14 cellular contexts compared by ENCODE assay signal in the genomic region with DNA sequence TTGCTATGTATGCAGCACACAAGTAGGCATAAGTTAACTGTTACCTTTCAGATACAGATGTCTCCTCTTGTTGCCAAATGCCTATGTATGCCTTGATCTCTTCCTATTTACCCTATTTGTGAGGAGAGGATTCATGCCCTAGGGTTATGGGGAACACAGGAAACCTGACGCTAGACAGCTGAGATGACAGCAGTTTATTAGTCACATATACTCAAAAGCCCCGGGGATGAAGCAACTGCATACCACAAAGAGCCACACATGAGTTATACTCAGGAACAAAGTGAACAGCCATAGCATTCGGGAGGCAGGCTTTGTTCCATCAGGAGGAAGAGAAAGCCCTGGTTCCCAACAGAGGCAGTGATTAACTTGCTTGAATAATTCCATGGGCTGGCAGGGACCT.
A peak's percentile ranks its signal among the peaks of the same experiment; 100 is the strongest.
DNase-seq lines count a peak whose midpoint lies in the region; ATAC-seq, FAIRE-seq and TF ChIP-seq lines count a peak whose summit lies in the region.
"Had no signal": no experiment of that assay in that cellular context is flagged by ENCODE, and none has a peak within 500 bp of the region (broad histone marks: within the 10 kb centered on the region; RNA-seq: fewer than 3 reads in every experiment).

No MANE protein-coding gene starts in this region.

- no peak overlapping the region for H3K4ac ChIP-seq in mesenchymal stem cell (ENCODE audit: low read depth in 1 of 2, low read length in 2 of 2)

- H4K91ac ChIP-seq in mesenchymal stem cell (ENCODE audit: low read length) = no peak overlapping the region

- no peak overlapping the region for H3K27ac ChIP-seq in mesenchymal stem cell (ENCODE audit: low read length, poor library complexity, severe bottlenecking)
- H3K27ac ChIP-seq: body of pancreas, right lobe of liver, WERI-Rb-1 had no signal

- H2AK5ac ChIP-seq in mesenchymal stem cell (ENCODE audit: low read length, severe bottlenecking) = no peak overlapping the region

- H2BK5ac ChIP-seq in mesenchymal stem cell (ENCODE audit: low read depth, low read length, poor library complexity, severe bottlenecking) = no peak overlapping the region

- no peaks in the 10 kb centered on the region for H3K79me1 ChIP-seq in mesenchymal stem cell (replicated peaks; ENCODE audit: low read length, poor library complexity, severe bottlenecking)

- TF ChIP-seq POLR2A in NB4 (IDR thresholded peaks at IDR 0.05; ENCODE audit: extremely low read depth, insufficient read length) = no peak

- no peak overlapping the region for H2BK12ac ChIP-seq in mesenchymal stem cell (ENCODE audit: low read length in 2 of 2)

- H3K27me3 ChIP-seq in mesenchymal stem cell (ENCODE audit: control insufficient read depth in 1 of 2, insufficient read depth in 1 of 2, low read length in 2 of 2) = no peaks in the 10 kb centered on the region
- H3K27me3 ChIP-seq: body of pancreas, right lobe of liver had no signal

- DNase-seq in COLO829 (ENCODE audit: low spot score) = peak; percentile 13
- DNase-seq in NB4 (ENCODE audit: low read depth) = peak; percentile 12
- DNase-seq in amniotic stem cell (lab: John Stamatoyannopoulos, UW) = peak; percentile 43
- peak; percentile 78 for DNase-seq in mesenchymal stem cell
- no peak for DNase-seq in NCI-H1436 (lab: John Stamatoyannopoulos, UW)
- no peak for DNase-seq in cerebellar cortex (ENCODE audit: low spot score)
- no peak for DNase-seq in RCC 7860 (ENCODE audit: low spot score)
- DNase-seq: activated effector memory CD4-positive, alpha-beta T cell treated with anti-CD3 and anti-CD28 coated beads, Interleukin-2, amount 50 U/mL, for 16 hours; body of pancreas; NCI-H1048; right lobe of liver; stimulated activated CD4-positive, alpha-beta T cell treated with anti-CD3 and anti-CD28 coated beads, Interleukin-4, amount 100 ng/mL, for 4 hours; WERI-Rb-1 had no signal

- no peak overlapping the region for H3K9ac ChIP-seq in mesenchymal stem cell (ENCODE audit: low read length)

- H3K23ac ChIP-seq in mesenchymal stem cell (ENCODE audit: low read length in 2 of 2) = no peak overlapping the region

- H3K36me3 ChIP-seq in mesenchymal stem cell (ENCODE audit: control insufficient read depth in 1 of 2, insufficient read depth in 2 of 2, low read depth in 1 of 2, low read length in 2 of 2) = no peaks in the 10 kb centered on the region
- H3K36me3 ChIP-seq: right lobe of liver, WERI-Rb-1 had no signal

- no peak for ATAC-seq in HG03039 (IDR thresholded peaks at IDR 0.05; ENCODE audit: unreplicated experiment)
- ATAC-seq: body of pancreas, right lobe of liver had no signal

- H3K4me2 ChIP-seq in mesenchymal stem cell (ENCODE audit: low read length, poor library complexity, severe bottlenecking) = no peak overlapping the region

- WGBS in mesenchymal stem cell = 42% methylated on average over 3 of the region's 3 CpGs

- H3K4me3 ChIP-seq in NB4 (ENCODE audit: low read depth, low read length) (no peak overlapping the region), mesenchymal stem cell (ENCODE audit: insufficient read depth in 1 of 2, low read depth in 1 of 2, low read length in 2 of 2) (no peak overlapping the region)
- H3K4me3 ChIP-seq: body of pancreas, right lobe of liver had no signal

- peaks cover 15% of the 10 kb centered on the region for H3K9me3 ChIP-seq in mesenchymal stem cell (ENCODE audit: control insufficient read depth, low read length)

- no peak overlapping the region for H2AFZ ChIP-seq in mesenchymal stem cell (ENCODE audit: low read depth, low read length)

- H3K4me1 ChIP-seq in mesenchymal stem cell (ENCODE audit: control insufficient read depth, insufficient read depth, low read depth, low read length) = no peaks in the 10 kb centered on the region
- H3K4me1 ChIP-seq: body of pancreas, right lobe of liver had no signal

- H4K8ac ChIP-seq in mesenchymal stem cell (ENCODE audit: low read length) = no peak overlapping the region

- H3K14ac ChIP-seq in mesenchymal stem cell (ENCODE audit: low read length in 2 of 2) = no peak overlapping the region

- no peak overlapping the region for H2BK15ac ChIP-seq in mesenchymal stem cell (ENCODE audit: low read depth, poor library complexity, severe bottlenecking)

- H2BK120ac ChIP-seq in mesenchymal stem cell (ENCODE audit: low read depth, low read length) = no peak overlapping the region

- H3K18ac ChIP-seq in mesenchymal stem cell (ENCODE audit: low read depth in 1 of 2, low read length in 2 of 2) = no peak overlapping the region

- no peak for TF ChIP-seq CTCF in NB4 (IDR thresholded peaks at IDR 0.05; ENCODE audit: low read depth, low read length)

- FAIRE-seq in RCC 7860 (lab: Jason Lieb, UNC) = no peak

Comparison
In these comparisons a context has a peak if more than half of its experiments do, and no peak if none do; other contexts are left out.
1. DNase-seq: peak in COLO829 (single experiment), NB4 (single experiment), amniotic stem cell (single experiment) and mesenchymal stem cell (single experiment); none in NCI-H1436 (single experiment), cerebellar cortex (single experiment) and RCC 7860 (single experiment).